In the genomic region with DNA sequence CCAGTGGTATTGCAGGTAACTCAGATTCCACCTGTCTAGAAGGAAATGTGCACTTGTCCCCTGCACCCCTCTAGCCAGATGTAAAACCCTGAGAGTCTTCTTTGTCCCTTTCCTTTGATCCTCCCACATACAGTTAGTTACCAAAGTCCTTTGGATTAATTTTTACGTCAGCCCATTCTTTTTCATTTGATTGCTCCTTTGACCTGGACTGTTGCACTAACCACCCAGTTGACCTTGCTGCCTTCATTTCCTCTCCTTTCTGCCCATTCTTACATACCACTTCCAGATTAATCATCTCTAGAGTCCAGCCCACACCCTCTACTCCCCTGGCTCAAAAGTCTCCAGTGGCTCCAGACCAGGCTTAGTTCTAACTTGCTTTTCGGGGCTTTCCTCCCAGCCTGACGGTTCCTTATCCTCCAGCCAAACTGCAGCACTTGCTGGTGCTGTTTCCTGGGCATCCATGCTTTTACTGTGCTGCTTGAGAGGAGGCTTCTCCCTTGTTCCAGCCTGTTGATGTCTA, we compare ENCODE assay signal across 13 cellular contexts.
DNase-seq lines count a peak whose midpoint lies in the region; ATAC-seq and TF ChIP-seq lines count a peak whose summit lies in the region.
"Had no signal": no experiment of that assay in that cellular context is flagged by ENCODE, and none has a peak within 500 bp of the region (broad histone marks: within the 10 kb centered on the region; RNA-seq: fewer than 3 reads in every experiment).

No MANE protein-coding gene starts in this region.

- no peak overlapping the region for H3K23ac ChIP-seq in trophoblast cell (ENCODE audit: low read length)

- no peak overlapping the region for H3K4ac ChIP-seq in trophoblast cell (ENCODE audit: low read depth, low read length)

- H2BK12ac ChIP-seq in trophoblast cell (ENCODE audit: low read length), result peak overlapping the region; percentile 65

- no peaks in the 10 kb centered on the region for H3K36me3 ChIP-seq in CD4-positive, CD25-positive, alpha-beta regulatory T cell (ENCODE audit: control insufficient read depth, insufficient read depth, low read length)
- no peaks in the 10 kb centered on the region for H3K36me3 ChIP-seq in Loucy (ENCODE audit: insufficient read depth, low read length)
- no peaks in the 10 kb centered on the region for H3K36me3 ChIP-seq in esophagus muscularis mucosa
- no peaks in the 10 kb centered on the region for H3K36me3 ChIP-seq in trophoblast cell (ENCODE audit: control insufficient read depth in 1 of 2, insufficient read depth in 2 of 2, low read length in 2 of 2)
- H3K36me3 ChIP-seq: thoracic aorta had no signal

- H3K9me3 ChIP-seq in CD4-positive, CD25-positive, alpha-beta regulatory T cell (ENCODE audit: control insufficient read depth in 2 of 2, low read length in 2 of 2), result no peaks in the 10 kb centered on the region
- H3K9me3 ChIP-seq in Loucy (ENCODE audit: insufficient read depth, low read depth, low read length), result no peaks in the 10 kb centered on the region
- no peaks in the 10 kb centered on the region for H3K9me3 ChIP-seq in esophagus muscularis mucosa
- H3K9me3 ChIP-seq in trophoblast cell (ENCODE audit: insufficient read depth, low read depth, low read length), result no peaks in the 10 kb centered on the region
- H3K9me3 ChIP-seq: thoracic aorta had no signal

- peaks cover 5% of the 10 kb centered on the region for H3K27me3 Mint-ChIP-seq in CD4-positive, CD25-positive, alpha-beta regulatory T cell
- H3K27me3 Mint-ChIP-seq in activated T-cell treated with anti-CD3 and anti-CD28 coated beads, Interleukin-2, amount 50 U/mL, for 24 hours, result no peaks in the 10 kb centered on the region

- no peak overlapping the region for H4K8ac ChIP-seq in trophoblast cell (ENCODE audit: low read depth, low read length)

- peaks cover 47% of the 10 kb centered on the region for H3K79me2 ChIP-seq in Loucy (ENCODE audit: insufficient read depth, low read length)
- H3K79me2 ChIP-seq in trophoblast cell (ENCODE audit: control insufficient read depth, insufficient read depth, low read length, poor library complexity), result peaks cover 12% of the 10 kb centered on the region

- H3K9me2 ChIP-seq in Loucy (replicated peaks; ENCODE audit: low read depth, low read length), result no peaks in the 10 kb centered on the region

- H2BK120ac ChIP-seq in trophoblast cell (ENCODE audit: insufficient read depth, low read length, poor library complexity), result no peak overlapping the region

- ATAC-seq in CD4-positive, CD25-positive, alpha-beta regulatory T cell (ENCODE audit: low read depth in 2 of 2), result no peak
- no peak for ATAC-seq in GM18498 (IDR thresholded peaks at IDR 0.05; ENCODE audit: unreplicated experiment)
- ATAC-seq: activated CD4-positive, CD25-positive, alpha-beta regulatory T cell treated with anti-CD3 and anti-CD28 coated beads, Interleukin-2, amount 50 U/mL, for 24 hours had no signal

- no peak overlapping the region for H2AK5ac ChIP-seq in trophoblast cell (ENCODE audit: low read length)

- H4K91ac ChIP-seq in trophoblast cell (ENCODE audit: low read depth, low read length), result no peak overlapping the region

- intact Hi-C loops in esophagus muscularis mucosa (cut with DNase I), result no loop called here

- H3K27ac Mint-ChIP-seq in CD4-positive, CD25-positive, alpha-beta regulatory T cell, result peak overlapping the region; percentile 5 to 97 (median 58)
- no peak overlapping the region for H3K27ac Mint-ChIP-seq in activated T-cell treated with anti-CD3 and anti-CD28 coated beads, Interleukin-2, amount 50 U/mL, for 24 hours

- no peak for TF ChIP-seq POLR2A in esophagus muscularis mucosa (IDR thresholded peaks at IDR 0.05; ENCODE audit: low read depth)

- no peak overlapping the region for H3K4me3 ChIP-seq in CD4-positive, CD25-positive, alpha-beta regulatory T cell (ENCODE audit: low read depth, low read length)
- H3K4me3 ChIP-seq in Loucy (ENCODE audit: low read length, poor library complexity, severe bottlenecking) (no peak overlapping the region), esophagus muscularis mucosa (no peak overlapping the region), trophoblast cell (ENCODE audit: low read depth, low read length) (no peak overlapping the region)
- H3K4me3 ChIP-seq: thoracic aorta had no signal

- H3K27me3 ChIP-seq in CD4-positive, CD25-positive, alpha-beta regulatory T cell (ENCODE audit: control insufficient read depth, insufficient read depth, low read length), result no peaks in the 10 kb centered on the region
- no peaks in the 10 kb centered on the region for H3K27me3 ChIP-seq in Loucy (ENCODE audit: insufficient read depth, low read length, poor library complexity, severe bottlenecking)
- no peaks in the 10 kb centered on the region for H3K27me3 ChIP-seq in esophagus muscularis mucosa
- H3K27me3 ChIP-seq in trophoblast cell (ENCODE audit: insufficient read depth, low read length), result no peaks in the 10 kb centered on the region

- no peak overlapping the region for H3K14ac ChIP-seq in trophoblast cell (ENCODE audit: low read length)

- DNase-seq in CD4-positive, CD25-positive, alpha-beta regulatory T cell, result no peak
- DNase-seq in esophagus muscularis mucosa (ENCODE audit: extremely low spot score) (no peak), trophoblast cell (no peak), UCSD-AML1 (lab: John Stamatoyannopoulos, UW; ENCODE audit: unreplicated experiment) (no peak)
- no peak for DNase-seq in activated T-cell treated with anti-CD3 and anti-CD28 coated beads, Interleukin-2, amount 50 U/mL, for 24 hours
- no peak for DNase-seq in activated T-cell treated with anti-CD3 and anti-CD28 coated beads, Interleukin-2, amount 50 U/mL, for 48 hours
- DNase-seq: C1 segment of cervical spinal cord; NCI-H1930; stimulated activated CD4-positive, alpha-beta T cell treated with anti-CD3 and anti-CD28 coated beads, Interleukin-4, amount 100 ng/mL, for 4 hours had no signal

- no peak overlapping the region for H4K12ac ChIP-seq in trophoblast cell (ENCODE audit: low read depth, low read length)

- peak overlapping the region in 1 of 4 donors; percentile 99 for H3K4me3 Mint-ChIP-seq in CD4-positive, CD25-positive, alpha-beta regulatory T cell
- no peak overlapping the region for H3K4me3 Mint-ChIP-seq in activated T-cell treated with anti-CD3 and anti-CD28 coated beads, Interleukin-2, amount 50 U/mL, for 24 hours

- no peak overlapping the region for H2BK5ac ChIP-seq in trophoblast cell (ENCODE audit: low read depth, low read length, poor library complexity)

- no peak for TF ChIP-seq EP300 in esophagus muscularis mucosa (IDR thresholded peaks at IDR 0.05)

- H3F3A ChIP-seq in Loucy (ENCODE audit: low read depth), result no peaks in the 10 kb centered on the region

- peaks cover 6 to 35% (median 12%) of the 10 kb centered on the region in 4 donors for H3K4me1 Mint-ChIP-seq in CD4-positive, CD25-positive, alpha-beta regulatory T cell
- H3K4me1 Mint-ChIP-seq in activated T-cell treated with anti-CD3 and anti-CD28 coated beads, Interleukin-2, amount 50 U/mL, for 24 hours (ENCODE audit: low read depth), result peaks cover 32% of the 10 kb centered on the region

- H3K79me1 ChIP-seq in trophoblast cell (ENCODE audit: low read length), result peaks cover 27% of the 10 kb centered on the region

- H4K20me1 ChIP-seq in Loucy (ENCODE audit: insufficient read depth, low read length, poor library complexity, severe bottlenecking), result peaks cover 3% of the 10 kb centered on the region

- H3K18ac ChIP-seq in trophoblast cell (ENCODE audit: low read length), result no peak overlapping the region

- H3K4me2 ChIP-seq in Loucy (ENCODE audit: low read depth, low read length, poor library complexity, severe bottlenecking) (peak overlapping the region; percentile 97), trophoblast cell (ENCODE audit: low read length) (no peak overlapping the region)

- 58% methylated on average over 3 of the region's 3 CpGs for WGBS in esophagus muscularis mucosa
- no CpG with 5 or more reads among the region's 3 CpGs for WGBS in trophoblast cell (ENCODE audit: extremely low coverage, insufficient coverage, insufficient read length)

- no peak overlapping the region for H3K9ac ChIP-seq in Loucy (ENCODE audit: low read depth, low read length, poor library complexity, severe bottlenecking)
- H3K9ac ChIP-seq in trophoblast cell (ENCODE audit: low read length), result no peak overlapping the region

- TF ChIP-seq CTCF in Loucy (conservative IDR thresholded peaks at IDR 0.05; ENCODE audit: low read length) (no peak), esophagus muscularis mucosa (IDR thresholded peaks at IDR 0.05) (no peak)

- no peaks in the 10 kb centered on the region for H3K9me3 Mint-ChIP-seq in CD4-positive, CD25-positive, alpha-beta regulatory T cell
- H3K9me3 Mint-ChIP-seq in activated T-cell treated with anti-CD3 and anti-CD28 coated beads, Interleukin-2, amount 50 U/mL, for 24 hours, result no peaks in the 10 kb centered on the region

- H2AFZ ChIP-seq in Loucy (ENCODE audit: low read length) (no peak overlapping the region), trophoblast cell (ENCODE audit: insufficient read depth, low read length, poor library complexity) (no peak overlapping the region)

- H3K36me3 Mint-ChIP-seq in CD4-positive, CD25-positive, alpha-beta regulatory T cell, result peaks cover 7% of the 10 kb centered on the region
- H3K36me3 Mint-ChIP-seq in activated T-cell treated with anti-CD3 and anti-CD28 coated beads, Interleukin-2, amount 50 U/mL, for 24 hours (ENCODE audit: low read depth), result peaks cover 20% of the 10 kb centered on the region

- H3K4me1 ChIP-seq in CD4-positive, CD25-positive, alpha-beta regulatory T cell (ENCODE audit: control insufficient read depth, insufficient read depth, low read length, poor library complexity, severe bottlenecking), result peaks cover 16% of the 10 kb centered on the region
- peaks cover 28% of the 10 kb centered on the region for H3K4me1 ChIP-seq in Loucy (ENCODE audit: insufficient read depth, low read length, poor library complexity, severe bottlenecking)
- H3K4me1 ChIP-seq in esophagus muscularis mucosa, result peaks cover 88 to 96% (median 91%) of the 10 kb centered on the region in 4 donors
- H3K4me1 ChIP-seq in trophoblast cell (ENCODE audit: control insufficient read depth in 1 of 2, insufficient read depth in 2 of 2, low read length in 2 of 2), result peaks cover 6 to 18% of the 10 kb centered on the region in 2 experiments

- no peak overlapping the region for H3K27ac ChIP-seq in CD4-positive, CD25-positive, alpha-beta regulatory T cell (ENCODE audit: insufficient read depth, low read length, poor library complexity, severe bottlenecking)
- H3K27ac ChIP-seq in esophagus muscularis mucosa (replicated peaks in 1 of 4) (peak overlapping the region; percentile 38 to 92 (median 84)), trophoblast cell (ENCODE audit: low read depth, low read length) (no peak overlapping the region)
- H3K27ac ChIP-seq: thoracic aorta had no signal

Comparison
In these comparisons a context has a peak if more than half of its experiments do, and no peak if none do; other contexts are left out.
1. H3K27ac ChIP-seq: peak in esophagus muscularis mucosa (4 of 4); none in CD4-positive, CD25-positive, alpha-beta regulatory T cell (single experiment) and trophoblast cell (single experiment).